Comparison of ENCODE assay signal across 5 cellular contexts in genomic region chr4:137806420-137806819, GRCh38.
"Had no signal": no experiment of that assay in that cellular context is flagged by ENCODE, and none has a peak within 500 bp of the region (broad histone marks: within the 10 kb centered on the region; RNA-seq: fewer than 3 reads in every experiment).

No MANE protein-coding gene starts in this region.

- H3K4me3 ChIP-seq: GM23338, K562 had no signal

- ATAC-seq: GM23338, K562 had no signal

- DNase-seq: H9, HCEC 1CT, IMR-90 had no signal

- H2AFZ ChIP-seq: GM23338 had no signal

- H3K4me2 ChIP-seq: GM23338 had no signal
